Comparison of ENCODE assay signal across 8 cellular contexts in genomic region chr2:106159867-106160785, GRCh38. TPM values are rescaled to one million over a fixed set of nuclear protein-coding genes. Genes with fewer than 3 reads are reported as not detected.
A peak's percentile ranks its signal among the peaks of the same experiment; 100 is the strongest.
DNase-seq lines count a peak whose midpoint lies in the region; ATAC-seq and TF ChIP-seq lines count a peak whose summit lies in the region.

No MANE protein-coding gene starts in this region.

- H3K9me3 ChIP-seq in SK-N-MC (ENCODE audit: low read depth, low read length) (no peaks in the 10 kb centered on the region; the same call in 1 of the 2 replicates), neural progenitor cell (ENCODE audit: low read depth) (no peaks in the 10 kb centered on the region), neuronal stem cell (replicated peaks in 1 of 2; ENCODE audit: control insufficient read depth in 2 of 2, insufficient read depth in 1 of 2, low read depth in 1 of 2, low read length in 2 of 2) (peaks cover 0 to 11% of the 10 kb centered on the region in 2 donors)

- H2BK15ac ChIP-seq in neuronal stem cell (ENCODE audit: low read length), result no peak overlapping the region

- no peaks in the 10 kb centered on the region for H3K79me1 ChIP-seq in neuronal stem cell (ENCODE audit: low read depth, low read length)

- H3K9ac ChIP-seq in SK-N-MC (ENCODE audit: insufficient read length) (no peak overlapping the region), neural progenitor cell (no peak overlapping the region), neuronal stem cell (ENCODE audit: low read depth, low read length, poor library complexity) (no peak overlapping the region)

- ATAC-seq in GM21360 (IDR thresholded peaks at IDR 0.05; ENCODE audit: unreplicated experiment), result peak; percentile 53
- ATAC-seq in GM18870 (IDR thresholded peaks at IDR 0.05; ENCODE audit: unreplicated experiment), result no peak

- no peak overlapping the region for H2BK12ac ChIP-seq in neuronal stem cell (ENCODE audit: low read length)

- peaks cover 24% of the 10 kb centered on the region for H3K36me3 Mint-ChIP-seq in activated naive CD8-positive, alpha-beta T cell
- H3K36me3 Mint-ChIP-seq in neural progenitor cell, result peaks cover 66% of the 10 kb centered on the region

- no peak overlapping the region for H3K18ac ChIP-seq in neuronal stem cell (ENCODE audit: low read length)

- no CpG with 5 or more reads among the region's 31 CpGs for WGBS in neuronal stem cell (ENCODE audit: extremely low coverage in 2 of 2, insufficient read length in 2 of 2, insufficient replicate concordance in 1 of 2), 2 donors

- H2BK120ac ChIP-seq in neuronal stem cell (ENCODE audit: low read depth, low read length), result no peak overlapping the region

- no peak overlapping the region for H3K14ac ChIP-seq in neuronal stem cell (ENCODE audit: low read length)

- H3F3A ChIP-seq in neural progenitor cell (ENCODE audit: low read depth), result peaks cover 7% of the 10 kb centered on the region

- H3K4me3 Mint-ChIP-seq in activated naive CD8-positive, alpha-beta T cell, result peak overlapping the region; percentile 95
- H3K4me3 Mint-ChIP-seq in neural progenitor cell, result no peak overlapping the region

- no peak overlapping the region for H4K91ac ChIP-seq in neuronal stem cell (ENCODE audit: low read depth, low read length, poor library complexity)

- H3K27me3 ChIP-seq in neural progenitor cell (no peaks in the 10 kb centered on the region), neuronal stem cell (ENCODE audit: control insufficient read depth in 3 of 3, insufficient read depth in 3 of 3, low read depth in 1 of 3, low read length in 3 of 3) (no peaks in the 10 kb centered on the region)

- no peak overlapping the region for H4K8ac ChIP-seq in neuronal stem cell (ENCODE audit: low read depth, low read length)

- H3K4me1 ChIP-seq in neural progenitor cell, result peaks cover 16% of the 10 kb centered on the region
- peaks cover 4 to 11% of the 10 kb centered on the region in 2 donors for H3K4me1 ChIP-seq in neuronal stem cell (ENCODE audit: control insufficient read depth in 2 of 2, insufficient read depth in 1 of 2, low read depth in 1 of 2, low read length in 2 of 2)

- TF ChIP-seq CTCF in neural progenitor cell (IDR thresholded peaks at IDR 0.05), result no peak

- H3K4ac ChIP-seq in neuronal stem cell (ENCODE audit: low read length), result no peak overlapping the region

- H2AK5ac ChIP-seq in neuronal stem cell (ENCODE audit: low read depth, low read length), result no peak overlapping the region

- H3K9me3 Mint-ChIP-seq in activated naive CD8-positive, alpha-beta T cell (ENCODE audit: low read depth), result no peaks in the 10 kb centered on the region
- H3K9me3 Mint-ChIP-seq in neural progenitor cell, result peaks cover 7% of the 10 kb centered on the region

- H3K4me2 ChIP-seq in neural progenitor cell, result no peak overlapping the region
- no peak overlapping the region for H3K4me2 ChIP-seq in neuronal stem cell (ENCODE audit: insufficient read depth, low read length, poor library complexity, severe bottlenecking)

- no peak for DNase-seq in SK-N-MC (ENCODE audit: low read depth, low spot score)
- DNase-seq in stimulated activated CD4-positive, alpha-beta T cell treated with anti-CD3 and anti-CD28 coated beads, Interleukin-4, amount 100 ng/mL, for 1 hour, result peak; percentile 54
- no peak for DNase-seq in neural progenitor cell (ENCODE audit: low spot score)
- DNase-seq in RPMI8226, result no peak
- DNase-seq in neuronal stem cell (ENCODE audit: low spot score), result no peak

- H3K36me3 ChIP-seq in SK-N-MC (ENCODE audit: insufficient read depth, low read length), result peaks cover 18% of the 10 kb centered on the region
- peaks cover 7% of the 10 kb centered on the region for H3K36me3 ChIP-seq in neural progenitor cell
- peaks cover 9 to 94% of the 10 kb centered on the region in 2 donors for H3K36me3 ChIP-seq in neuronal stem cell (replicated peaks in 1 of 2; ENCODE audit: control insufficient read depth in 2 of 2, insufficient read depth in 2 of 2, low read length in 2 of 2)

- peak overlapping the region; percentile 49 for H3K4me3 ChIP-seq in SK-N-MC
- H3K4me3 ChIP-seq in neural progenitor cell, result no peak overlapping the region
- H3K4me3 ChIP-seq in neuronal stem cell (ENCODE audit: low read length in 2 of 2), result no peak overlapping the region

- peaks cover 97% of the 10 kb centered on the region for H3K4me1 Mint-ChIP-seq in activated naive CD8-positive, alpha-beta T cell (ENCODE audit: low read depth)
- H3K4me1 Mint-ChIP-seq in neural progenitor cell, result peaks cover 10% of the 10 kb centered on the region

- H3K23ac ChIP-seq in neuronal stem cell (ENCODE audit: low read depth, low read length, poor library complexity), result no peak overlapping the region

- H3K27ac Mint-ChIP-seq in activated naive CD8-positive, alpha-beta T cell, result peak overlapping the region; percentile 99
- H3K27ac Mint-ChIP-seq in neural progenitor cell, result no peak overlapping the region

- no peak overlapping the region for H2BK5ac ChIP-seq in neuronal stem cell (ENCODE audit: low read length)

- H3K27me3 Mint-ChIP-seq in activated naive CD8-positive, alpha-beta T cell, result no peaks in the 10 kb centered on the region
- peaks cover 2% of the 10 kb centered on the region for H3K27me3 Mint-ChIP-seq in neural progenitor cell (ENCODE audit: insufficient read depth, low read depth)

- peak overlapping the region; percentile 74; the same call in 1 of the 2 replicates for H3K27ac ChIP-seq in SK-N-MC
- no peak overlapping the region for H3K27ac ChIP-seq in neural progenitor cell
- no peak overlapping the region for H3K27ac ChIP-seq in neuronal stem cell (replicated peaks; ENCODE audit: low read length)

- H3K79me2 ChIP-seq in neural progenitor cell (ENCODE audit: low read depth), result peaks cover 8% of the 10 kb centered on the region

- H4K20me1 ChIP-seq in neural progenitor cell (ENCODE audit: low read depth), result peaks cover 21% of the 10 kb centered on the region

- H2AFZ ChIP-seq in neural progenitor cell (replicated peaks) (no peak overlapping the region), neuronal stem cell (ENCODE audit: low read length) (no peak overlapping the region)

RNA-seq across cellular contexts. Expression of gene UXS1, which starts 34.0 kb away (rescaled TPM):
- total RNA-seq in neural progenitor cell (ENCODE audit: low replicate concordance), result 38.0 and 39.5 TPM in 2 replicates
- 47.7 TPM for polyA plus RNA-seq in neuronal stem cell (2013, experiment 1 of 2)
- polyA plus RNA-seq in neuronal stem cell (2013, experiment 2 of 2), result 48.4 TPM
